Comparison of ENCODE assay signal across 8 cellular contexts in genomic region chr4:109998867-109999303, GRCh38.
DNase-seq lines count a peak whose midpoint lies in the region; ATAC-seq and TF ChIP-seq lines count a peak whose summit lies in the region.

No MANE protein-coding gene starts in this region.

- H3K4me3 ChIP-seq in right lobe of liver (no peak overlapping the region), vagina (no peak overlapping the region)

- 0% methylated on average over 1 of the region's 1 CpG for whole genome bisulfite sequencing in right lobe of liver (ENCODE audit: insufficient coverage, low coverage, low lambda C conversion rate, missing lambda C conversion rate)

- no peaks in the 10 kb centered on the region for H3K9me3 Mint-ChIP-seq in central memory CD8-positive, alpha-beta T cell

- ATAC-seq in GM19023 (IDR thresholded peaks at IDR 0.05; ENCODE audit: unreplicated experiment), result peak; percentile 52
- ATAC-seq in HG03378 (IDR thresholded peaks at IDR 0.05; ENCODE audit: unreplicated experiment), result peak; percentile 34
- peak; percentile 71 for ATAC-seq in central memory CD8-positive, alpha-beta T cell (replicated peaks; ENCODE audit: extremely low read depth, poor library complexity, severe bottlenecking)
- ATAC-seq in right lobe of liver, result peak; percentile 86 to 93 (median 91)

- H3K27ac Mint-ChIP-seq in central memory CD8-positive, alpha-beta T cell (ENCODE audit: low read depth), result no peak overlapping the region

- H3K36me3 Mint-ChIP-seq in central memory CD8-positive, alpha-beta T cell (ENCODE audit: insufficient read depth), result no peaks in the 10 kb centered on the region

- H3K27me3 ChIP-seq in right lobe of liver (no peaks in the 10 kb centered on the region), vagina (no peaks in the 10 kb centered on the region)

- no peaks in the 10 kb centered on the region for H3K4me1 ChIP-seq in right lobe of liver
- peaks cover 4% of the 10 kb centered on the region for H3K4me1 ChIP-seq in vagina

- no peaks in the 10 kb centered on the region for H3K9me3 ChIP-seq in right lobe of liver
- no peaks in the 10 kb centered on the region for H3K9me3 ChIP-seq in vagina

- no peaks in the 10 kb centered on the region for H3K36me3 ChIP-seq in right lobe of liver
- H3K36me3 ChIP-seq in vagina, result no peaks in the 10 kb centered on the region

- TF ChIP-seq POLR2A in right lobe of liver (IDR thresholded peaks at IDR 0.05) (no peak), vagina (IDR thresholded peaks at IDR 0.05) (no peak)

- intact Hi-C loops in right lobe of liver (cut with DNase I) (loop anchor here in 1 of 2 donors (10.0 kb wide), 1 partner anchor 516 kb away; no protein-coding TSS in a partner anchor), vagina (cut with DNase I) (loop anchor here (5.0 kb wide), 1 partner anchor 518 kb away; no protein-coding TSS in a partner anchor)

- no peaks in the 10 kb centered on the region for H3K4me1 Mint-ChIP-seq in central memory CD8-positive, alpha-beta T cell

- peak; percentile 30 to 55 for DNase-seq in NCI-H2081 (lab: John Stamatoyannopoulos, UW)
- no peak for DNase-seq in NCI-H2081 treated with DMSO at 0.1 percent for 48 hours (lab: John Stamatoyannopoulos, UW)
- peak; percentile 8 for DNase-seq in NCI-H82 treated with DMSO at 0.1 percent for 48 hours (lab: John Stamatoyannopoulos, UW; ENCODE audit: unreplicated experiment)
- DNase-seq in central memory CD8-positive, alpha-beta T cell (ENCODE audit: low spot score in 2 of 2), result peak in 1 of 2 donors; percentile 16
- no peak for DNase-seq in right lobe of liver
- no peak for DNase-seq in vagina (ENCODE audit: extremely low spot score in 2 of 2)

- peak overlapping the region in 1 of 3 donors; percentile 22 for H3K27ac ChIP-seq in right lobe of liver
- H3K27ac ChIP-seq in vagina, result no peak overlapping the region

- no peak overlapping the region for H3K4me3 Mint-ChIP-seq in central memory CD8-positive, alpha-beta T cell

- peak; percentile 69 to 84 (median 76) for TF ChIP-seq CTCF in right lobe of liver (IDR thresholded peaks at IDR 0.05)
- peak; percentile 47 to 60 (median 57) for TF ChIP-seq CTCF in vagina (IDR thresholded peaks at IDR 0.05)

- H3K27me3 Mint-ChIP-seq in central memory CD8-positive, alpha-beta T cell, result peaks cover 31% of the 10 kb centered on the region

Comparison
In these comparisons a context has a peak if more than half of its experiments do, and no peak if none do; other contexts are left out.
1. DNase-seq: peak in NCI-H2081 (2 of 2) and NCI-H82 treated with DMSO at 0.1 percent for 48 hours (single experiment); none in NCI-H2081 treated with DMSO at 0.1 percent for 48 hours (single experiment), right lobe of liver (0 of 3) and vagina (0 of 2).
2. ATAC-seq: peak in every context shown above with its lines; median percentile 91 in right lobe of liver; 71 in central memory CD8-positive, alpha-beta T cell; 52 in GM19023; 34 in HG03378.